Comparison of ENCODE assay signal across 30 cellular contexts in genomic region chr4:21209854-21210253, GRCh38.
"Had no signal": no experiment of that assay in that cellular context is flagged by ENCODE, and none has a peak within 500 bp of the region (broad histone marks: within the 10 kb centered on the region; RNA-seq: fewer than 3 reads in every experiment).

No MANE protein-coding gene starts in this region.

- H3K9me3 ChIP-seq: esophagus muscularis mucosa, lower lobe of right lung, mucosa of descending colon, right lobe of liver, thyroid gland, vagina had no signal

- H3K4me1 Mint-ChIP-seq: immature natural killer cell; memory B cell; naive B cell; stimulated activated naive CD8-positive, alpha-beta T cell treated with anti-CD3 and anti-CD28 coated beads, Interleukin-15, amount 100 ng/mL, for 72 hours had no signal

- ATAC-seq: effector memory CD8-positive, alpha-beta T cell; foreskin keratinocyte; left colon; left ventricle myocardium superior; lower lobe of right lung; mucosa of descending colon; natural killer cell treated with Interleukin-12 subunit alpha and Interleukin-12 subunit beta and Interleukin-15 and Interleukin-18, amount 100 ng/mL, for 72 hours; right lobe of liver; stimulated activated naive CD8-positive, alpha-beta T cell treated with anti-CD3 and anti-CD28 coated beads, Interleukin-15, amount 100 ng/mL, for 72 hours had no signal

- H3K36me3 Mint-ChIP-seq: immature natural killer cell; memory B cell; mesothelial cell of epicardium; naive B cell; natural killer cell treated with Interleukin-12 subunit alpha and Interleukin-12 subunit beta and Interleukin-15 and Interleukin-18, amount 100 ng/mL, for 72 hours; neural progenitor cell had no signal

- FAIRE-seq: endometrium had no signal

- H3K4me3 Mint-ChIP-seq: effector memory CD8-positive, alpha-beta T cell; immature natural killer cell; memory B cell; mesothelial cell of epicardium; naive B cell; natural killer cell treated with Interleukin-12 subunit alpha and Interleukin-12 subunit beta and Interleukin-15 and Interleukin-18, amount 100 ng/mL, for 72 hours; neural progenitor cell; stimulated activated naive CD8-positive, alpha-beta T cell treated with anti-CD3 and anti-CD28 coated beads, Interleukin-15, amount 100 ng/mL, for 72 hours had no signal

- H3K27me3 Mint-ChIP-seq: effector memory CD8-positive, alpha-beta T cell; memory B cell; naive B cell; stimulated activated naive CD8-positive, alpha-beta T cell treated with anti-CD3 and anti-CD28 coated beads, Interleukin-15, amount 100 ng/mL, for 72 hours had no signal

- H3K9ac ChIP-seq: neural progenitor cell, parathyroid adenoma had no signal

- DNase-seq: effector memory CD8-positive, alpha-beta T cell; foreskin keratinocyte; hypothalamus; immature natural killer cell; islet precursor cell; kidney glomerular epithelial cell; left colon; left ventricle myocardium superior; lower lobe of right lung; mucosa of descending colon; naive B cell; right lobe of liver; stimulated activated CD4-positive, alpha-beta T cell treated with anti-CD3 and anti-CD28 coated beads, Interleukin-12 subunit alpha, Interleukin-12 subunit beta, amount 100 ng/mL, for 4 hours; stimulated activated CD4-positive, alpha-beta T cell treated with anti-CD3 and anti-CD28 coated beads, Interleukin-1b, Interleukin-23, amount 100 ng/mL, for 48 hours; stimulated activated CD4-positive, alpha-beta T cell treated with anti-CD3 and anti-CD28 coated beads, Interleukin-4, amount 100 ng/mL, for 1 hour; stimulated activated CD8-positive, alpha-beta memory T cell treated with anti-CD3 and anti-CD28 coated beads, Interleukin-4, amount 100 ng/mL, for 48 hours; stimulated activated naive CD4-positive, alpha-beta T cell; stimulated activated naive CD8-positive, alpha-beta T cell treated with anti-CD3 and anti-CD28 coated beads, Interleukin-15, amount 100 ng/mL, for 72 hours; thyroid gland; trophoblast cell had no signal

- H3K4me3 ChIP-seq: coronary artery, esophagus muscularis mucosa, lower lobe of right lung, mucosa of descending colon, neural progenitor cell, right lobe of liver, smooth muscle cell, thyroid gland, vagina had no signal

- H3K4me1 ChIP-seq: esophagus muscularis mucosa, foreskin keratinocyte, lower lobe of right lung, neural progenitor cell, parathyroid adenoma, right lobe of liver, thyroid gland, vagina had no signal

- H3K27ac ChIP-seq: coronary artery, esophagus muscularis mucosa, foreskin keratinocyte, lower lobe of right lung, neural progenitor cell, parathyroid adenoma, right lobe of liver, thyroid gland, vagina had no signal

- H3K4me2 ChIP-seq: neural progenitor cell, smooth muscle cell had no signal

- H2AFZ ChIP-seq: neural progenitor cell, parathyroid adenoma had no signal

- H3K79me2 ChIP-seq: parathyroid adenoma had no signal

- H3K9me3 Mint-ChIP-seq: mesothelial cell of epicardium, neural progenitor cell had no signal

- H3K27me3 ChIP-seq: esophagus muscularis mucosa, foreskin keratinocyte, neural progenitor cell, right lobe of liver, thyroid gland, vagina had no signal

- H3K36me3 ChIP-seq: esophagus muscularis mucosa, lower lobe of right lung, neural progenitor cell, right lobe of liver, thyroid gland, vagina had no signal
